1 cellular context compared by ENCODE assay signal in genomic region chr5:54621048-54621447, GRCh38.
TF ChIP-seq lines count a peak whose summit lies in the region.

No MANE protein-coding gene starts in this region.

TF ChIP-seq in liver, 16 proteins besides CTCF, POLR2A, EP300 and RAD21 (continued from another document):
- TF ChIP-seq REST (IDR thresholded peaks at IDR 0.05) (no peak), NR2F2 (IDR thresholded peaks at IDR 0.05) (no peak), ZBTB33 (IDR thresholded peaks at IDR 0.05) (no peak)
